ENCODE assay signal across 29 cellular contexts in genomic region chr6:81568973-81569372, GRCh38.
"Had no signal": no experiment of that assay in that cellular context is flagged by ENCODE, and none has a peak within 500 bp of the region (broad histone marks: within the 10 kb centered on the region; RNA-seq: fewer than 3 reads in every experiment).

No MANE protein-coding gene starts in this region.

- H3K4me1 Mint-ChIP-seq: stimulated activated effector memory CD8-positive, alpha-beta T cell treated with anti-CD3 and anti-CD28 coated beads, Interleukin-12 subunit alpha, Interleukin-12 subunit beta, amount 100 ng/mL, for 72 hours; stimulated activated memory B cell treated with anti-CD40 and anti-IgM and Interleukin-4, amounts not matched to agents 10 μg/mL and 1 μg/mL and 100 μg/mL, for 72 hours; stimulated activated naive B cell treated with anti-CD40 and anti-IgM and Interleukin-4, amounts not matched to agents 10 μg/mL and 1 μg/mL and 100 μg/mL, for 72 hours; stimulated activated naive CD8-positive, alpha-beta T cell treated with anti-CD3 and anti-CD28 coated beads, Interleukin-15, amount 100 ng/mL, for 72 hours had no signal

- H3K4me3 Mint-ChIP-seq: stimulated activated effector memory CD8-positive, alpha-beta T cell treated with anti-CD3 and anti-CD28 coated beads, Interleukin-12 subunit alpha, Interleukin-12 subunit beta, amount 100 ng/mL, for 72 hours; stimulated activated memory B cell treated with anti-CD40 and anti-IgM and Interleukin-4, amounts not matched to agents 10 μg/mL and 1 μg/mL and 100 μg/mL, for 72 hours; stimulated activated naive B cell treated with anti-CD40 and anti-IgM and Interleukin-4, amounts not matched to agents 10 μg/mL and 1 μg/mL and 100 μg/mL, for 72 hours; stimulated activated naive CD8-positive, alpha-beta T cell treated with anti-CD3 and anti-CD28 coated beads, Interleukin-15, amount 100 ng/mL, for 72 hours; stimulated activated naive CD8-positive, alpha-beta T cell treated with anti-CD3 and anti-CD28 coated beads, Interleukin-15, Interleukin-2, amounts not matched to agents 100 ng/mL and 50 ng/mL, for 24 hours; type B pancreatic cell had no signal

- H3K27me3 ChIP-seq: stomach, suprapubic skin, testis, thyroid gland, tibial artery, tibial nerve, transverse colon, upper lobe of left lung, upper lobe of right lung, uterus, vagina had no signal

- DNase-seq: stimulated activated CD4-positive, alpha-beta T cell treated with anti-CD3 and anti-CD28 coated beads, Interleukin-2, amount 100 ng/mL, for 48 hours; stimulated activated CD4-positive, alpha-beta T cell treated with anti-CD3 and anti-CD28 coated beads, Interleukin-4, amount 100 ng/mL, for 1 hour; stimulated activated CD4-positive, alpha-beta T cell treated with anti-CD3 and anti-CD28 coated beads, Interleukin-4, amount 100 ng/mL, for 24 hours; stimulated activated CD4-positive, alpha-beta T cell treated with anti-CD3 and anti-CD28 coated beads, Interleukin-4, amount 100 ng/mL, for 4 hours; stimulated activated CD8-positive, alpha-beta memory T cell treated with anti-CD3 and anti-CD28 coated beads, Interleukin-4, amount 100 ng/mL, for 48 hours; stimulated activated naive B cell treated with anti-CD40 and anti-IgM and Interleukin-4, amounts not matched to agents 10 μg/mL and 1 μg/mL and 100 μg/mL, for 72 hours; stimulated activated naive CD4-positive, alpha-beta T cell; stimulated activated naive CD4-positive, alpha-beta T cell treated with Interleukin-2 at 50 U/mL for 16 hours; stimulated activated naive CD8-positive, alpha-beta T cell treated with anti-CD3 and anti-CD28 coated beads, Interleukin-15, amount 100 ng/mL, for 72 hours; stimulated activated naive CD8-positive, alpha-beta T cell treated with anti-CD3 and anti-CD28 coated beads, Interleukin-15, Interleukin-2, amounts not matched to agents 100 U/mL and 50 U/mL, for 24 hours; stomach; substantia nigra; testis; thyroid gland; tibial artery; transverse colon; trophoblast cell; upper lobe of left lung; upper lobe of right lung; uterus had no signal

- H3K27ac Mint-ChIP-seq: stimulated activated effector memory CD8-positive, alpha-beta T cell treated with anti-CD3 and anti-CD28 coated beads, Interleukin-12 subunit alpha, Interleukin-12 subunit beta, amount 100 ng/mL, for 72 hours; stimulated activated memory B cell treated with anti-CD40 and anti-IgM and Interleukin-4, amounts not matched to agents 10 μg/mL and 1 μg/mL and 100 μg/mL, for 72 hours; stimulated activated naive B cell treated with anti-CD40 and anti-IgM and Interleukin-4, amounts not matched to agents 10 μg/mL and 1 μg/mL and 100 μg/mL, for 72 hours; stimulated activated naive CD8-positive, alpha-beta T cell treated with anti-CD3 and anti-CD28 coated beads, Interleukin-15, amount 100 ng/mL, for 72 hours; stimulated activated naive CD8-positive, alpha-beta T cell treated with anti-CD3 and anti-CD28 coated beads, Interleukin-15, Interleukin-2, amounts not matched to agents 100 ng/mL and 50 ng/mL, for 24 hours; type B pancreatic cell had no signal

- H3K9me3 Mint-ChIP-seq: stimulated activated memory B cell treated with anti-CD40 and anti-IgM and Interleukin-4, amounts not matched to agents 10 μg/mL and 1 μg/mL and 100 μg/mL, for 72 hours; type B pancreatic cell had no signal

- H3K27me3 Mint-ChIP-seq: stimulated activated memory B cell treated with anti-CD40 and anti-IgM and Interleukin-4, amounts not matched to agents 10 μg/mL and 1 μg/mL and 100 μg/mL, for 72 hours; stimulated activated naive B cell treated with anti-CD40 and anti-IgM and Interleukin-4, amounts not matched to agents 10 μg/mL and 1 μg/mL and 100 μg/mL, for 72 hours; stimulated activated naive CD8-positive, alpha-beta T cell treated with anti-CD3 and anti-CD28 coated beads, Interleukin-15, amount 100 ng/mL, for 72 hours; stimulated activated naive CD8-positive, alpha-beta T cell treated with anti-CD3 and anti-CD28 coated beads, Interleukin-15, Interleukin-2, amounts not matched to agents 100 ng/mL and 50 ng/mL, for 24 hours had no signal

- H3K27ac ChIP-seq: stomach, suprapubic skin, testis, thoracic aorta, thyroid gland, tibial artery, tibial nerve, transverse colon, upper lobe of left lung, upper lobe of right lung, uterus, vagina had no signal

- H3K36me3 ChIP-seq: stomach, suprapubic skin, thoracic aorta, thyroid gland, tibial artery, tibial nerve, transverse colon, upper lobe of left lung, upper lobe of right lung, uterus, vagina had no signal

- H3K36me3 Mint-ChIP-seq: stimulated activated effector memory CD8-positive, alpha-beta T cell treated with anti-CD3 and anti-CD28 coated beads, Interleukin-12 subunit alpha, Interleukin-12 subunit beta, amount 100 ng/mL, for 72 hours; stimulated activated memory B cell treated with anti-CD40 and anti-IgM and Interleukin-4, amounts not matched to agents 10 μg/mL and 1 μg/mL and 100 μg/mL, for 72 hours; stimulated activated naive B cell treated with anti-CD40 and anti-IgM and Interleukin-4, amounts not matched to agents 10 μg/mL and 1 μg/mL and 100 μg/mL, for 72 hours; type B pancreatic cell had no signal

- H3K4me3 ChIP-seq: stomach, suprapubic skin, testis, thoracic aorta, thyroid gland, tibial artery, tibial nerve, transverse colon, upper lobe of left lung, upper lobe of right lung, uterus, vagina had no signal

- H3K9me3 ChIP-seq: stomach, suprapubic skin, testis, thoracic aorta, thyroid gland, tibial artery, tibial nerve, transverse colon, upper lobe of left lung, upper lobe of right lung, uterus, vagina had no signal

- H3K4me1 ChIP-seq: suprapubic skin, testis, thyroid gland, upper lobe of left lung, upper lobe of right lung, uterus had no signal

- ATAC-seq: stimulated activated effector memory CD8-positive, alpha-beta T cell treated with anti-CD3 and anti-CD28 coated beads, Interleukin-12 subunit alpha, Interleukin-12 subunit beta, amount 100 ng/mL, for 72 hours; stimulated activated memory B cell treated with anti-CD40 and anti-IgM and Interleukin-4, amounts not matched to agents 10 μg/mL and 1 μg/mL and 100 μg/mL, for 72 hours; stimulated activated naive B cell treated with anti-CD40 and anti-IgM and Interleukin-4, amounts not matched to agents 10 μg/mL and 1 μg/mL and 100 μg/mL, for 72 hours; stimulated activated naive CD8-positive, alpha-beta T cell treated with anti-CD3 and anti-CD28 coated beads, Interleukin-15, amount 100 ng/mL, for 72 hours; stimulated activated naive CD8-positive, alpha-beta T cell treated with anti-CD3 and anti-CD28 coated beads, Interleukin-15, Interleukin-2, amounts not matched to agents 100 U/mL and 50 U/mL, for 24 hours; upper lobe of right lung had no signal

- FAIRE-seq: urothelium cell line had no signal
